Comparison of ENCODE assay signal across 29 cellular contexts in genomic region chr12:126212827-126213226, GRCh38.
"Had no signal": no experiment of that assay in that cellular context is flagged by ENCODE, and none has a peak within 500 bp of the region (broad histone marks: within the 10 kb centered on the region; RNA-seq: fewer than 3 reads in every experiment).

No MANE protein-coding gene starts in this region.

- H3K4me1 ChIP-seq: esophagus squamous epithelium, heart right ventricle, left lung, parathyroid adenoma, right atrium auricular region, testis, tibial artery had no signal

- ATAC-seq: heart right ventricle; left cardiac atrium; left lung; naive thymus-derived CD8-positive, alpha-beta T cell; sciatic nerve; stimulated activated memory B cell treated with anti-CD40 and anti-IgM and Interleukin-4, amounts not matched to agents 10 μg/mL and 1 μg/mL and 100 μg/mL, for 72 hours; stimulated activated naive CD8-positive, alpha-beta T cell treated with anti-CD3 and anti-CD28 coated beads, Interleukin-15, Interleukin-2, amounts not matched to agents 100 U/mL and 50 U/mL, for 24 hours had no signal

- FAIRE-seq: endometrium, islet of Langerhans had no signal

- H3K4me3 ChIP-seq: coronary artery, esophagus squamous epithelium, heart right ventricle, left lung, right atrium auricular region, smooth muscle cell, testis, tibial artery had no signal

- H3K27ac ChIP-seq: coronary artery, esophagus squamous epithelium, heart right ventricle, left lung, parathyroid adenoma, right atrium auricular region, testis, tibial artery had no signal

- DNase-seq: dermis blood vessel endothelial cell; effector memory CD4-positive, alpha-beta T cell; erythroblast; esophagus squamous epithelium; foreskin melanocyte; glutamatergic neuron; heart right ventricle; hippocampal formation; left cardiac atrium; left lung; mesenchymal stem cell; naive thymus-derived CD8-positive, alpha-beta T cell; nephron progenitor cell; occipital lobe; stimulated activated CD4-positive, alpha-beta T cell treated with anti-CD3 and anti-CD28 coated beads, Interleukin-12 subunit alpha, Interleukin-12 subunit beta, amount 100 ng/mL, for 4 hours; stimulated activated CD4-positive, alpha-beta T cell treated with anti-CD3 and anti-CD28 coated beads, Interleukin-2, amount 100 ng/mL, for 24 hours; stimulated activated CD4-positive, alpha-beta T cell treated with anti-CD3 and anti-CD28 coated beads, Interleukin-4, amount 100 ng/mL, for 4 hours; stimulated activated naive CD8-positive, alpha-beta T cell treated with anti-CD3 and anti-CD28 coated beads, Interleukin-15, Interleukin-2, amounts not matched to agents 100 U/mL and 50 U/mL, for 24 hours; substantia nigra; testis; tibial artery had no signal

- H3K27me3 ChIP-seq: esophagus squamous epithelium, left lung, right atrium auricular region, testis, tibial artery had no signal

- H3K9me3 ChIP-seq: esophagus squamous epithelium, heart right ventricle, left lung, right atrium auricular region, testis, tibial artery had no signal

- H3K36me3 ChIP-seq: esophagus squamous epithelium, heart right ventricle, left lung, right atrium auricular region, tibial artery had no signal
